Comparison of ENCODE assay signal across 8 cellular contexts in the genomic region with DNA sequence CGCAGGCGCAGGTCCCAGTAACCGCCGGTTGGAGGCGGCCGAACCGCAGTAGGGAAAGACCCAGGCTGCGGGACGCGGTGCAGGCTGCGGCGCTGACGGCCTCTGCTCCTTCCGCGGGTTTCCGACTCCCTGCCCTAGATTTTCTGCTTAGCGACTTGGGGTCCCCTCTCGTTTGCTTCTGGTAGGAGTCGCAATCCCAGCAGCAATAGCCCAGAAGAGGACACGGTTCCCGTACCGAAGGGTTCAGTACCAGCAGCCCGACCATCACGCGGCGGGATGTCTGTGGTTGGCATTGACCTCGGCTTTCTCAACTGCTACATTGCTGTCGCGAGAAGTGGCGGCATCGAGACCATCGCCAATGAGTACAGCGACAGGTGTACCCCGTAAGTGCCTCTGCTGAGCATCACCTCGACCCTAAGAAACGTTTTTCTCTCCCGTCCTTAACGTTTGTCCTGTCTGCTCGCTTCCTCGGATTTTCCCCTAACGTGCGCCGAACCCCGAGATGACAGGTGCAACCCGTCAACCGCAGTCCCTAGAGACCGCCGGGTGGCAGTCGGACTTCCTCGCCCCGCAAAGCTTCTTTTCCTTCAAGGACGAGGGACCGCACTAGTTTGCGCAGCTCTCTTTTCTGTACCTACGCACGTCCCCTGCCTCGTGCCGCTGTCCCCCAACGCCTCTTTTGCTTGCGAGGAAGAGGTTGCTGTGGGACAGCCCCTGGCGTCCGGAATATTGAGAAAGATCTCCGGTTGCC. TPM values are rescaled to one million over a fixed set of nuclear protein-coding genes. Genes with fewer than 3 reads are reported as not detected.
DNase-seq lines count a peak whose midpoint lies in the region; ATAC-seq and TF ChIP-seq lines count a peak whose summit lies in the region.

HSPA4L (plus strand) TSS at position 48 of the 751 bp plus-strand sequence; CDS start at position 277, 229 bp downstream.

- H3K27ac ChIP-seq in CD4-positive, alpha-beta T cell (ENCODE audit: low read depth, low read length) = no peak within 1 kb of the TSS
- peak within 1 kb of the TSS; percentile 25 for H3K27ac ChIP-seq in subcutaneous abdominal adipose tissue (ENCODE audit: low read depth, low read length)

- peak within 1 kb of the TSS; percentile 37 for H3K4me3 ChIP-seq in mucosa of stomach (ENCODE audit: low read length)
- peak within 1 kb of the TSS; percentile 74 to 99 (median 91) for H3K4me3 ChIP-seq in subcutaneous abdominal adipose tissue (ENCODE audit: low read depth in 1 of 5, low read length in 5 of 5)

- H3K36me3 ChIP-seq in mucosa of stomach (ENCODE audit: control insufficient read depth, insufficient read depth, low read length) (no peaks in the 10 kb centered on the region), subcutaneous abdominal adipose tissue (ENCODE audit: control insufficient read depth in 5 of 5, insufficient read depth in 5 of 5, low read length in 5 of 5) (no peaks in the 10 kb centered on the region)

- CTCF ChIA-PET in CD4-positive, alpha-beta T cell (lab: Charles Lee) = no interaction called here

- peaks cover 13% of the 10 kb centered on the region for H3K4me1 Mint-ChIP-seq in CD4-positive, alpha-beta T cell (ENCODE audit: low read depth)

- H3K9ac ChIP-seq in mucosa of stomach (ENCODE audit: low read length) (peak within 1 kb of the TSS; percentile 80), subcutaneous abdominal adipose tissue (ENCODE audit: low read length in 5 of 5) (peak within 1 kb of the TSS in 4 of 5 donors; percentile 66 to 90 (median 83))

- peak in 6 of 10 experiments; percentile 2 to 44 (median 9) for DNase-seq in CD4-positive, alpha-beta T cell
- peak; percentile 85 for DNase-seq in NCI-H526 treated with DMSO at 0.1 percent for 48 hours (lab: John Stamatoyannopoulos, UW)
- peak; percentile 65 for DNase-seq in activated CD8-positive, alpha-beta memory T cell treated with anti-CD3 and anti-CD28 coated beads for 24 hours
- peak; percentile 87 to 89 for DNase-seq in erythroblast (lab: John Stamatoyannopoulos, UW)

- peak within 1 kb of the TSS; percentile 96 for H3K4me3 Mint-ChIP-seq in CD4-positive, alpha-beta T cell

- no peaks in the 10 kb centered on the region for H3K9me3 Mint-ChIP-seq in CD4-positive, alpha-beta T cell

- no peaks in the 10 kb centered on the region for H3K4me1 ChIP-seq in mucosa of stomach (ENCODE audit: control insufficient read depth, insufficient read depth, low read length)
- H3K4me1 ChIP-seq in subcutaneous abdominal adipose tissue (ENCODE audit: control insufficient read depth in 5 of 5, insufficient read depth in 5 of 5, low read length in 5 of 5) = peaks cover 0 to 24% (median 17%) of the 10 kb centered on the region in 5 donors

- TF ChIP-seq POLR2A in GM19193 (IDR thresholded peaks at IDR 0.05; ENCODE audit: extremely low read depth, insufficient read depth, insufficient read length) = peak; percentile 78
- peak; percentile 95 for TF ChIP-seq POLR2A in erythroblast (IDR thresholded peaks at IDR 0.05; ENCODE audit: low read length)

- H3K9me3 ChIP-seq in CD4-positive, alpha-beta T cell (ENCODE audit: control insufficient read depth, low read length) = no peaks in the 10 kb centered on the region
- no peaks in the 10 kb centered on the region for H3K9me3 ChIP-seq in mucosa of stomach (ENCODE audit: control insufficient read depth, low read length)
- no peaks in the 10 kb centered on the region for H3K9me3 ChIP-seq in subcutaneous abdominal adipose tissue (ENCODE audit: control insufficient read depth in 5 of 5, low read length in 5 of 5)

- H3K36me3 Mint-ChIP-seq in CD4-positive, alpha-beta T cell (ENCODE audit: low read depth) = no peaks in the 10 kb centered on the region

- POLR2A ChIA-PET in CD4-positive, alpha-beta T cell (lab: Charles Lee) = no interaction called here

- TF ChIP-seq CTCF in CD4-positive, alpha-beta T cell (IDR thresholded peaks at IDR 0.05) = no peak

- intact Hi-C loops in CD4-positive, alpha-beta T cell (cut with DNase I, micrococcal nuclease) = no loop called here

- peaks cover 69% of the 10 kb centered on the region for H3K27me3 Mint-ChIP-seq in CD4-positive, alpha-beta T cell

- peaks cover 67% of the 10 kb centered on the region for H3K27me3 ChIP-seq in CD4-positive, alpha-beta T cell (ENCODE audit: control insufficient read depth, insufficient read depth, low read length)
- peaks cover 3% of the 10 kb centered on the region for H3K27me3 ChIP-seq in mucosa of stomach (ENCODE audit: control insufficient read depth, insufficient read depth, low read length)
- H3K27me3 ChIP-seq in subcutaneous abdominal adipose tissue (ENCODE audit: control insufficient read depth in 5 of 5, insufficient read depth in 4 of 5, low read length in 5 of 5) = no peaks in the 10 kb centered on the region

- peak; percentile 43 for ATAC-seq in CD4-positive, alpha-beta T cell (ENCODE audit: poor library complexity)
- ATAC-seq in HG03196 (IDR thresholded peaks at IDR 0.05; ENCODE audit: unreplicated experiment) = peak; percentile 38

- H3K27ac Mint-ChIP-seq in CD4-positive, alpha-beta T cell = no peak within 1 kb of the TSS

RNA-seq across cellular contexts. Expression of gene HSPA4L, which starts in this region (rescaled TPM):
- not detected for total RNA-seq in CD4-positive, alpha-beta T cell

Comparison
In these comparisons a context has a peak if more than half of its experiments do, and no peak if none do; other contexts are left out.
1. Peak in DNase-seq and ATAC-seq in CD4-positive, alpha-beta T cell; RNA of the gene not detected or under 1 TPM.
2. DNase-seq: peak in every context shown above with its lines; median percentile 88 in erythroblast; 85 in NCI-H526 treated with DMSO at 0.1 percent for 48 hours; 65 in activated CD8-positive, alpha-beta memory T cell treated with anti-CD3 and anti-CD28 coated beads for 24 hours; 9 in CD4-positive, alpha-beta T cell.